Comparison of ENCODE assay signal across 18 cellular contexts in the genomic region with DNA sequence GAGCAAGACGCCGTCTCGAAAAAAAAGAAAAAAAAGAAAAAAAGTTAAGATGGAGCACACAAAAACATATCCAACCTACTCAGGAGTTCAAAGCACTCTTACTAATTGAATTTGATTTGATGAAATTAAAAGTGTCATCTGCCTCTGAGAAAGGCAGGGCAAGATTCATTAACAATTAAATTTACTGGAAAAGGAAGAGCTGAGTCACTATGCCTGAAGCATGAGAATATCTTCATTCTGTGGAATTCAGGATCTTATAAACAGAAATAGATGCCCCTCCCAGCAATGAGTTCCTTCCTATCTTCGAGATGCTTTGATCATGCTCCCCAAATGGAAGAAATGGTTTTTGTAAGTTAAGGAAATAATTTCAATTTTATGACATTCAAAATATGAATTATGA.
A peak's percentile ranks its signal among the peaks of the same experiment; 100 is the strongest.
DNase-seq lines count a peak whose midpoint lies in the region; ATAC-seq and TF ChIP-seq lines count a peak whose summit lies in the region.
"Had no signal": no experiment of that assay in that cellular context is flagged by ENCODE, and none has a peak within 500 bp of the region (broad histone marks: within the 10 kb centered on the region; RNA-seq: fewer than 3 reads in every experiment).

No MANE protein-coding gene starts in this region.

- 0 out of 2 replicates have a peak overlapping the region, but pooled peaks have one; percentile 44 for H3K27ac Mint-ChIP-seq in GM23338

- no peaks in the 10 kb centered on the region for H3K36me3 Mint-ChIP-seq in GM23338 (ENCODE audit: low read depth)

- H3K4me1 Mint-ChIP-seq in GM23338: 0 out of 3 replicates have a peak, but pooled peaks cover 3% of the 10 kb centered on the region

- H3K27me3 ChIP-seq in GM23338 (ENCODE audit: insufficient read depth): no peaks in the 10 kb centered on the region
- H3K27me3 ChIP-seq: MG63 had no signal

- H3K4me3 ChIP-seq in GM23338: no peak overlapping the region
- no peak overlapping the region for H3K4me3 ChIP-seq in fibroblast of the aortic adventitia (ENCODE audit: low read depth, low read length)
- H3K4me3 ChIP-seq: GM12878, MG63 had no signal

- H3K4me3 Mint-ChIP-seq in GM23338: no peak overlapping the region

- TF ChIP-seq CTCF in GM23338 (conservative IDR thresholded peaks at IDR 0.05; ENCODE audit: low read depth in 2 of 2) (no peak), fibroblast of the aortic adventitia (IDR thresholded peaks at IDR 0.05; ENCODE audit: insufficient read depth, low read length) (no peak)

- no peaks in the 10 kb centered on the region; the same call in 2 of the 3 replicates for H3K9me3 Mint-ChIP-seq in GM23338

- no peaks in the 10 kb centered on the region for H3K79me2 ChIP-seq in GM23338 (replicated peaks; ENCODE audit: insufficient read depth)

- H4K20me1 ChIP-seq in GM23338 (replicated peaks; ENCODE audit: insufficient read depth): no peaks in the 10 kb centered on the region

- DNase-seq in GM23338 (ENCODE audit: low spot score) (no peak), SK-N-DZ (ENCODE audit: low spot score) (peak; percentile 20), fibroblast of the aortic adventitia (ENCODE audit: low read depth) (peak; percentile 26), T-helper 1 cell (no peak)
- DNase-seq: C1 segment of cervical spinal cord, DMS 273 treated with DMSO at 0.1 percent for 48 hours, MG63, NCI-H1092 treated with DMSO at 0.1 percent for 48 hours, NCI-H187 treated with DMSO at 0.1 percent for 48 hours, NCI-H2171, NCI-H510A, NCI-H82, SIG-M5 had no signal

- ATAC-seq in GM23338 (no peak), HG03439 (IDR thresholded peaks at IDR 0.05; ENCODE audit: unreplicated experiment) (no peak), GM19351 (IDR thresholded peaks at IDR 0.05; ENCODE audit: unreplicated experiment) (no peak)
- no peak for ATAC-seq in activated CD4-positive, CD25-positive, alpha-beta regulatory T cell treated with anti-CD3 and anti-CD28 coated beads, Interleukin-2, amount 50 U/mL, for 24 hours
- ATAC-seq: GM12878 had no signal

- no peaks in the 10 kb centered on the region for H3K9me2 ChIP-seq in GM23338 (ENCODE audit: insufficient read depth)

- peaks cover 7% of the 10 kb centered on the region; the same call in 1 of the 2 replicates for H3K4me1 ChIP-seq in GM23338 (ENCODE audit: insufficient read depth)

- no peak overlapping the region for H3K4me2 ChIP-seq in GM23338
- H3K4me2 ChIP-seq: KMS-11 had no signal

- H3K27ac ChIP-seq in GM23338 (ENCODE audit: low read depth): no peak overlapping the region
- H3K27ac ChIP-seq: KMS-11 had no signal

- H3F3A ChIP-seq in GM23338 (replicated peaks; ENCODE audit: low read depth): no peaks in the 10 kb centered on the region

- H3K27me3 Mint-ChIP-seq in GM23338 (ENCODE audit: insufficient read depth, low read depth, poor library complexity): no peaks in the 10 kb centered on the region

- H3K36me3 ChIP-seq in GM23338 (ENCODE audit: insufficient read depth): no peaks in the 10 kb centered on the region
- H3K36me3 ChIP-seq: MG63 had no signal

- no peak overlapping the region for H2AFZ ChIP-seq in GM23338

TF ChIP-seq in GM23338, 12 proteins besides CTCF, POLR2A, EP300 and RAD21 (continues in another document):
- TF ChIP-seq EZH2 (IDR thresholded peaks at IDR 0.05; ENCODE audit: low read depth, unreplicated experiment) (no peak), EZH2phosphoT487 (IDR thresholded peaks at IDR 0.05; ENCODE audit: unreplicated experiment) (no peak), JUNB (IDR thresholded peaks at IDR 0.05; ENCODE audit: unreplicated experiment) (no peak), ZNF331 (CRISPR knock-in tag; IDR thresholded peaks at IDR 0.05; ENCODE audit: low read depth) (no peak), CREB1 (CRISPR knock-in tag; IDR thresholded peaks at IDR 0.05; ENCODE audit: low read depth) (no peak), POLR2AphosphoS5 (IDR thresholded peaks at IDR 0.05; ENCODE audit: low read depth) (no peak)
- TF ChIP-seq, protein P1, sequence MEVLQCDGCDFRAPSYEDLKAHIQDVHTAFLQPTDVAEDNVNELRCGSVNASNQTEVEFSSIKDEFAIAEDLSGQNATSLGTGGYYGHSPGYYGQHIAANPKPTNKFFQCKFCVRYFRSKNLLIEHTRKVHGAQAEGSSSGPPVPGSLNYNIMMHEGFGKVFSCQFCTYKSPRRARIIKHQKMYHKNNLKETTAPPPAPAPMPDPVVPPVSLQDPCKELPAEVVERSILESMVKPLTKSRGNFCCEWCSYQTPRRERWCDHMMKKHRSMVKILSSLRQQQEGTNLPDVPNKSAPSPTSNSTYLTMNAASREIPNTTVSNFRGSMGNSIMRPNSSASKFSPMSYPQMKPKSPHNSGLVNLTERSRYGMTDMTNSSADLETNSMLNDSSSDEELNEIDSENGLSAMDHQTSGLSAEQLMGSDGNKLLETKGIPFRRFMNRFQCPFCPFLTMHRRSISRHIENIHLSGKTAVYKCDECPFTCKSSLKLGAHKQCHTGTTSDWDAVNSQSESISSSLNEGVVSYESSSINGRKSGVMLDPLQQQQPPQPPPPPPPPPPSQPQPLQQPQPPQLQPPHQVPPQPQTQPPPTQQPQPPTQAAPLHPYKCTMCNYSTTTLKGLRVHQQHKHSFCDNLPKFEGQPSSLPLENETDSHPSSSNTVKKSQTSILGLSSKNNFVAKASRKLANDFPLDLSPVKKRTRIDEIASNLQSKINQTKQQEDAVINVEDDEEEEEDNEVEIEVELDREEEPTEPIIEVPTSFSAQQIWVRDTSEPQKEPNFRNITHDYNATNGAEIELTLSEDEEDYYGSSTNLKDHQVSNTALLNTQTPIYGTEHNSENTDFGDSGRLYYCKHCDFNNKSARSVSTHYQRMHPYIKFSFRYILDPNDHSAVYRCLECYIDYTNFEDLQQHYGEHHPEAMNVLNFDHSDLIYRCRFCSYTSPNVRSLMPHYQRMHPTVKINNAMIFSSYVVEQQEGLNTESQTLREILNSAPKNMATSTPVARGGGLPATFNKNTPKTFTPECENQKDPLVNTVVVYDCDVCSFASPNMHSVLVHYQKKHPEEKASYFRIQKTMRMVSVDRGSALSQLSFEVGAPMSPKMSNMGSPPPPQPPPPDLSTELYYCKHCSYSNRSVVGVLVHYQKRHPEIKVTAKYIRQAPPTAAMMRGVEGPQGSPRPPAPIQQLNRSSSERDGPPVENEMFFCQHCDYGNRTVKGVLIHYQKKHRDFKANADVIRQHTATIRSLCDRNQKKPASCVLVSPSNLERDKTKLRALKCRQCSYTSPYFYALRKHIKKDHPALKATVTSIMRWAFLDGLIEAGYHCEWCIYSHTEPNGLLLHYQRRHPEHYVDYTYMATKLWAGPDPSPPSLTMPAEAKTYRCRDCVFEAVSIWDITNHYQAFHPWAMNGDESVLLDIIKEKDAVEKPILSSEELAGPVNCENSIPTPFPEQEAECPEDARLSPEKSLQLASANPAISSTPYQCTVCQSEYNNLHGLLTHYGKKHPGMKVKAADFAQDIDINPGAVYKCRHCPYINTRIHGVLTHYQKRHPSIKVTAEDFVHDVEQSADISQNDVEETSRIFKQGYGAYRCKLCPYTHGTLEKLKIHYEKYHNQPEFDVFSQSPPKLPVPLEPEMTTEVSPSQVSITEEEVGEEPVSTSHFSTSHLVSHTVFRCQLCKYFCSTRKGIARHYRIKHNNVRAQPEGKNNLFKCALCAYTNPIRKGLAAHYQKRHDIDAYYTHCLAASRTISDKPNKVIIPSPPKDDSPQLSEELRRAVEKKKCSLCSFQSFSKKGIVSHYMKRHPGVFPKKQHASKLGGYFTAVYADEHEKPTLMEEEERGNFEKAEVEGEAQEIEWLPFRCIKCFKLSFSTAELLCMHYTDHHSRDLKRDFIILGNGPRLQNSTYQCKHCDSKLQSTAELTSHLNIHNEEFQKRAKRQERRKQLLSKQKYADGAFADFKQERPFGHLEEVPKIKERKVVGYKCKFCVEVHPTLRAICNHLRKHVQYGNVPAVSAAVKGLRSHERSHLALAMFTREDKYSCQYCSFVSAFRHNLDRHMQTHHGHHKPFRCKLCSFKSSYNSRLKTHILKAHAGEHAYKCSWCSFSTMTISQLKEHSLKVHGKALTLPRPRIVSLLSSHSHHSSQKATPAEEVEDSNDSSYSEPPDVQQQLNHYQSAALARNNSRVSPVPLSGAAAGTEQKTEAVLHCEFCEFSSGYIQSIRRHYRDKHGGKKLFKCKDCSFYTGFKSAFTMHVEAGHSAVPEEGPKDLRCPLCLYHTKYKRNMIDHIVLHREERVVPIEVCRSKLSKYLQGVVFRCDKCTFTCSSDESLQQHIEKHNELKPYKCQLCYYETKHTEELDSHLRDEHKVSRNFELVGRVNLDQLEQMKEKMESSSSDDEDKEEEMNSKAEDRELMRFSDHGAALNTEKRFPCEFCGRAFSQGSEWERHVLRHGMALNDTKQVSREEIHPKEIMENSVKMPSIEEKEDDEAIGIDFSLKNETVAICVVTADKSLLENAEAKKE (CRISPR knock-in tag; IDR thresholded peaks at IDR 0.05): no peak
- TF ChIP-seq, protein P2, sequence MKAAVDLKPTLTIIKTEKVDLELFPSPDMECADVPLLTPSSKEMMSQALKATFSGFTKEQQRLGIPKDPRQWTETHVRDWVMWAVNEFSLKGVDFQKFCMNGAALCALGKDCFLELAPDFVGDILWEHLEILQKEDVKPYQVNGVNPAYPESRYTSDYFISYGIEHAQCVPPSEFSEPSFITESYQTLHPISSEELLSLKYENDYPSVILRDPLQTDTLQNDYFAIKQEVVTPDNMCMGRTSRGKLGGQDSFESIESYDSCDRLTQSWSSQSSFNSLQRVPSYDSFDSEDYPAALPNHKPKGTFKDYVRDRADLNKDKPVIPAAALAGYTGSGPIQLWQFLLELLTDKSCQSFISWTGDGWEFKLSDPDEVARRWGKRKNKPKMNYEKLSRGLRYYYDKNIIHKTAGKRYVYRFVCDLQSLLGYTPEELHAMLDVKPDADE (IDR thresholded peaks at IDR 0.05): no peak

Comparison
In these comparisons a context has a peak if more than half of its experiments do, and no peak if none do; other contexts are left out.
1. DNase-seq: peak in SK-N-DZ (single experiment) and fibroblast of the aortic adventitia (single experiment); none in GM23338 (single experiment) and T-helper 1 cell (0 of 5).